In the genomic region with DNA sequence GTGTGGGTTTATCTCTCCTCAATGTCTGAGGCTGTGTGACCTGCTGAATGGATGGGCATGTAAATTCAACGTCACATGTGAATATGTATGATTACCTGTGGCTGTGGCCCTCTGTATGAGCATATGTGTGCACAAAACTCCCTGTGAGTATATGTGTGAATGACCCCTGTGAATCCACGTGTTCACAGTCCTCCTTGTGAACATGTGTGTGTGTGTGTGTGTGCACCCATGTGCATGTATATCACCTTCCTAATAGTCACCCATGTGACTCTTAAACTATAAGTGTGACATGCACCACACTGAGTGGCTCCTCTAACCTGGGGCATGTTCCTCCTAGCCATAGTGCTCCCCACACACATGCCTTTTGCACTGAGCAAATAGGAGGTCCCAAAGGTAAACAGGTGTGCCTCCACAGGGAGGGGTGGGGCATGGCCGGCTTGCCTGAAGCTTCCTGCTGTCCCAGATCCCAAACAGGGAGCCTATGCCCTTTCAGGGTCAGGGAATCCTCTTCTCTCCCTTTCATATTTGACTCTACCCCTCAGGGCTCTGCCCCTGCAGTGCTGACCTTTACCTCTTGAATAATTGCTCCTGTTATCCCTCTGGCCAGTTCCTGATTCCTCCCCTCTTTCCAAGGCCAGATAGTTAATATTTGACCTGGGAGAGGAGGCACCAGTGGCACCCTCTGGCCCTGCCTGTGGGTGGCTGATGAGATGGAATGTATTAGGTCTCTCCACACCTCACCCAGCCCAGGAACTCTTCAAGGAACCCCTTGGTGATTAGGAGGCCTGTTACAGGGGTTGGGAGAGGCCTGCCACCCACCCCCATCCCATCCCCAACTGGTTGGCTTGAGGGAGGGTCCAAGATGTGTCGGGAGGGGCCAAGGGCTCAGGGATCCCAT, we compare ENCODE assay signal across 1 cellular context.
TF ChIP-seq lines count a peak whose summit lies in the region.

No MANE protein-coding gene starts in this region.

TF ChIP-seq in HepG2, 621 proteins besides CTCF, POLR2A, EP300 and RAD21 (continued from another document and continues in another):
- TF ChIP-seq, protein P1, sequence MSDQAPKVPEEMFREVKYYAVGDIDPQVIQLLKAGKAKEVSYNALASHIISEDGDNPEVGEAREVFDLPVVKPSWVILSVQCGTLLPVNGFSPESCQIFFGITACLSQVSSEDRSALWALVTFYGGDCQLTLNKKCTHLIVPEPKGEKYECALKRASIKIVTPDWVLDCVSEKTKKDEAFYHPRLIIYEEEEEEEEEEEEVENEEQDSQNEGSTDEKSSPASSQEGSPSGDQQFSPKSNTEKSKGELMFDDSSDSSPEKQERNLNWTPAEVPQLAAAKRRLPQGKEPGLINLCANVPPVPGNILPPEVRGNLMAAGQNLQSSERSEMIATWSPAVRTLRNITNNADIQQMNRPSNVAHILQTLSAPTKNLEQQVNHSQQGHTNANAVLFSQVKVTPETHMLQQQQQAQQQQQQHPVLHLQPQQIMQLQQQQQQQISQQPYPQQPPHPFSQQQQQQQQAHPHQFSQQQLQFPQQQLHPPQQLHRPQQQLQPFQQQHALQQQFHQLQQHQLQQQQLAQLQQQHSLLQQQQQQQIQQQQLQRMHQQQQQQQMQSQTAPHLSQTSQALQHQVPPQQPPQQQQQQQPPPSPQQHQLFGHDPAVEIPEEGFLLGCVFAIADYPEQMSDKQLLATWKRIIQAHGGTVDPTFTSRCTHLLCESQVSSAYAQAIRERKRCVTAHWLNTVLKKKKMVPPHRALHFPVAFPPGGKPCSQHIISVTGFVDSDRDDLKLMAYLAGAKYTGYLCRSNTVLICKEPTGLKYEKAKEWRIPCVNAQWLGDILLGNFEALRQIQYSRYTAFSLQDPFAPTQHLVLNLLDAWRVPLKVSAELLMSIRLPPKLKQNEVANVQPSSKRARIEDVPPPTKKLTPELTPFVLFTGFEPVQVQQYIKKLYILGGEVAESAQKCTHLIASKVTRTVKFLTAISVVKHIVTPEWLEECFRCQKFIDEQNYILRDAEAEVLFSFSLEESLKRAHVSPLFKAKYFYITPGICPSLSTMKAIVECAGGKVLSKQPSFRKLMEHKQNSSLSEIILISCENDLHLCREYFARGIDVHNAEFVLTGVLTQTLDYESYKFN (CRISPR knock-in tag; conservative IDR thresholded peaks at IDR 0.05): peak; percentile 99
- no peak for TF ChIP-seq ZNF33B (CRISPR knock-in tag; IDR thresholded peaks at IDR 0.05)
- no peak for TF ChIP-seq ATF5 (CRISPR knock-in tag; IDR thresholded peaks at IDR 0.05; ENCODE audit: low read depth)
- TF ChIP-seq ZBTB43 (CRISPR knock-in tag; conservative IDR thresholded peaks at IDR 0.05): peak; percentile 100
- peak; percentile 93 for TF ChIP-seq HDAC1 (CRISPR knock-in tag; IDR thresholded peaks at IDR 0.05)
- peak; percentile 80; the same call in 1 of the 2 replicates for TF ChIP-seq ZNF281 (CRISPR knock-in tag; IDR thresholded peaks at IDR 0.05; ENCODE audit: borderline replicate concordance)
- TF ChIP-seq ETV5 (CRISPR knock-in tag; IDR thresholded peaks at IDR 0.05; ENCODE audit: borderline replicate concordance): peak; percentile 95
- TF ChIP-seq ZNF335 (CRISPR knock-in tag; IDR thresholded peaks at IDR 0.05): 0 out of 2 replicates have a peak, but pooled peaks have one; percentile 37
- TF ChIP-seq, protein P2, sequence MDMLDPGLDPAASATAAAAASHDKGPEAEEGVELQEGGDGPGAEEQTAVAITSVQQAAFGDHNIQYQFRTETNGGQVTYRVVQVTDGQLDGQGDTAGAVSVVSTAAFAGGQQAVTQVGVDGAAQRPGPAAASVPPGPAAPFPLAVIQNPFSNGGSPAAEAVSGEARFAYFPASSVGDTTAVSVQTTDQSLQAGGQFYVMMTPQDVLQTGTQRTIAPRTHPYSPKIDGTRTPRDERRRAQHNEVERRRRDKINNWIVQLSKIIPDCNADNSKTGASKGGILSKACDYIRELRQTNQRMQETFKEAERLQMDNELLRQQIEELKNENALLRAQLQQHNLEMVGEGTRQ (IDR thresholded peaks at IDR 0.05; ENCODE audit: low read depth, low read length): no peak
- TF ChIP-seq, protein P2 (CRISPR knock-in tag; IDR thresholded peaks at IDR 0.05; ENCODE audit: borderline replicate concordance): peak; percentile 19; the same call in 1 of the 2 replicates
- peak; percentile 88 for TF ChIP-seq RCOR2 (CRISPR knock-in tag; IDR thresholded peaks at IDR 0.05)
- TF ChIP-seq FOXA3 (CRISPR knock-in tag; IDR thresholded peaks at IDR 0.05): peak; percentile 98
- TF ChIP-seq, protein P3, sequence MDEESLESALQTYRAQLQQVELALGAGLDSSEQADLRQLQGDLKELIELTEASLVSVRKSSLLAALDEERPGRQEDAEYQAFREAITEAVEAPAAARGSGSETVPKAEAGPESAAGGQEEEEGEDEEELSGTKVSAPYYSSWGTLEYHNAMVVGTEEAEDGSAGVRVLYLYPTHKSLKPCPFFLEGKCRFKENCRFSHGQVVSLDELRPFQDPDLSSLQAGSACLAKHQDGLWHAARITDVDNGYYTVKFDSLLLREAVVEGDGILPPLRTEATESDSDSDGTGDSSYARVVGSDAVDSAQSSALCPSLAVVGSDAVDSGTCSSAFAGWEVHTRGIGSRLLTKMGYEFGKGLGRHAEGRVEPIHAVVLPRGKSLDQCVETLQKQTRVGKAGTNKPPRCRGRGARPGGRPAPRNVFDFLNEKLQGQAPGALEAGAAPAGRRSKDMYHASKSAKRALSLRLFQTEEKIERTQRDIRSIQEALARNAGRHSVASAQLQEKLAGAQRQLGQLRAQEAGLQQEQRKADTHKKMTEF (CRISPR knock-in tag; IDR thresholded peaks at IDR 0.05): peak; percentile 97
- TF ChIP-seq ZNF557 (CRISPR knock-in tag; IDR thresholded peaks at IDR 0.05): no peak
- TF ChIP-seq SSRP1 (CRISPR knock-in tag; IDR thresholded peaks at IDR 0.05): peak; percentile 77; the same call in 1 of the 2 replicates
- TF ChIP-seq ATF6 (CRISPR knock-in tag; conservative IDR thresholded peaks at IDR 0.05): no peak
- TF ChIP-seq GTF3A (CRISPR knock-in tag; conservative IDR thresholded peaks at IDR 0.05): no peak
- no peak for TF ChIP-seq SMYD3 (CRISPR knock-in tag; IDR thresholded peaks at IDR 0.05)
- TF ChIP-seq SMAD3 (CRISPR knock-in tag; IDR thresholded peaks at IDR 0.05): no peak; the same call in 1 of the 2 replicates
- no peak for TF ChIP-seq ZNF367 (CRISPR knock-in tag; IDR thresholded peaks at IDR 0.05; ENCODE audit: borderline replicate concordance)
- TF ChIP-seq KDM4B (CRISPR knock-in tag; IDR thresholded peaks at IDR 0.05): peak; percentile 79; the same call in 1 of the 2 replicates
- no peak for TF ChIP-seq CCAR2 (optimal IDR thresholded peaks at IDR 0.05; ENCODE audit: low read depth, low read length)
- TF ChIP-seq NFKB2 (CRISPR knock-in tag; IDR thresholded peaks at IDR 0.05; ENCODE audit: borderline replicate concordance): peak; percentile 53; the same call in 1 of the 2 replicates
- TF ChIP-seq PHF21A (CRISPR knock-in tag; IDR thresholded peaks at IDR 0.05): peak; percentile 100
- no peak for TF ChIP-seq TBL1XR1 (IDR thresholded peaks at IDR 0.05; ENCODE audit: borderline replicate concordance, low read length, partially characterized antibody)
- TF ChIP-seq ZNF549 (CRISPR knock-in tag; IDR thresholded peaks at IDR 0.05): no peak
- TF ChIP-seq, protein P4, sequence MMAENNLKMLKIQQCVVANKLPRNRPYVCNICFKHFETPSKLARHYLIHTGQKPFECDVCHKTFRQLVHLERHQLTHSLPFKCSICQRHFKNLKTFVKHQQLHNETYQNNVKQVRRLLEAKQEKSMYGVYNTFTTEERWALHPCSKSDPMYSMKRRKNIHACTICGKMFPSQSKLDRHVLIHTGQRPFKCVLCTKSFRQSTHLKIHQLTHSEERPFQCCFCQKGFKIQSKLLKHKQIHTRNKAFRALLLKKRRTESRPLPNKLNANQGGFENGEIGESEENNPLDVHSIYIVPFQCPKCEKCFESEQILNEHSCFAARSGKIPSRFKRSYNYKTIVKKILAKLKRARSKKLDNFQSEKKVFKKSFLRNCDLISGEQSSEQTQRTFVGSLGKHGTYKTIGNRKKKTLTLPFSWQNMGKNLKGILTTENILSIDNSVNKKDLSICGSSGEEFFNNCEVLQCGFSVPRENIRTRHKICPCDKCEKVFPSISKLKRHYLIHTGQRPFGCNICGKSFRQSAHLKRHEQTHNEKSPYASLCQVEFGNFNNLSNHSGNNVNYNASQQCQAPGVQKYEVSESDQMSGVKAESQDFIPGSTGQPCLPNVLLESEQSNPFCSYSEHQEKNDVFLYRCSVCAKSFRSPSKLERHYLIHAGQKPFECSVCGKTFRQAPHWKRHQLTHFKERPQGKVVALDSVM (CRISPR knock-in tag; IDR thresholded peaks at IDR 0.05): 0 out of 2 replicates have a peak, but pooled peaks have one; percentile 57
- no peak; the same call in 1 of the 2 replicates for TF ChIP-seq PHF20 (CRISPR knock-in tag; IDR thresholded peaks at IDR 0.05)
- peak; percentile 91 for TF ChIP-seq ARNTL (CRISPR knock-in tag; IDR thresholded peaks at IDR 0.05)
- TF ChIP-seq ZNF790 (CRISPR knock-in tag; IDR thresholded peaks at IDR 0.05; ENCODE audit: borderline replicate concordance): no peak
- TF ChIP-seq ZNF891 (CRISPR knock-in tag; IDR thresholded peaks at IDR 0.05): peak; percentile 42; the same call in 1 of the 2 replicates
- no peak for TF ChIP-seq ZNF546 (CRISPR knock-in tag; conservative IDR thresholded peaks at IDR 0.05)
- no peak for TF ChIP-seq ZNF326 (CRISPR knock-in tag; IDR thresholded peaks at IDR 0.05; ENCODE audit: borderline replicate concordance)
- TF ChIP-seq DMAP1 (CRISPR knock-in tag; IDR thresholded peaks at IDR 0.05): peak; percentile 84
- TF ChIP-seq, protein P5, sequence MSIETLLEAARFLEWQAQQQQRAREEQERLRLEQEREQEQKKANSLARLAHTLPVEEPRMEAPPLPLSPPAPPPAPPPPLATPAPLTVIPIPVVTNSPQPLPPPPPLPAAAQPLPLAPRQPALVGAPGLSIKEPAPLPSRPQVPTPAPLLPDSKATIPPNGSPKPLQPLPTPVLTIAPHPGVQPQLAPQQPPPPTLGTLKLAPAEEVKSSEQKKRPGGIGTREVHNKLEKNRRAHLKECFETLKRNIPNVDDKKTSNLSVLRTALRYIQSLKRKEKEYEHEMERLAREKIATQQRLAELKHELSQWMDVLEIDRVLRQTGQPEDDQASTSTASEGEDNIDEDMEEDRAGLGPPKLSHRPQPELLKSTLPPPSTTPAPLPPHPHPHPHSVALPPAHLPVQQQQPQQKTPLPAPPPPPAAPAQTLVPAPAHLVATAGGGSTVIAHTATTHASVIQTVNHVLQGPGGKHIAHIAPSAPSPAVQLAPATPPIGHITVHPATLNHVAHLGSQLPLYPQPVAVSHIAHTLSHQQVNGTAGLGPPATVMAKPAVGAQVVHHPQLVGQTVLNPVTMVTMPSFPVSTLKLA (IDR thresholded peaks at IDR 0.05): peak; percentile 91
- TF ChIP-seq, protein P6, sequence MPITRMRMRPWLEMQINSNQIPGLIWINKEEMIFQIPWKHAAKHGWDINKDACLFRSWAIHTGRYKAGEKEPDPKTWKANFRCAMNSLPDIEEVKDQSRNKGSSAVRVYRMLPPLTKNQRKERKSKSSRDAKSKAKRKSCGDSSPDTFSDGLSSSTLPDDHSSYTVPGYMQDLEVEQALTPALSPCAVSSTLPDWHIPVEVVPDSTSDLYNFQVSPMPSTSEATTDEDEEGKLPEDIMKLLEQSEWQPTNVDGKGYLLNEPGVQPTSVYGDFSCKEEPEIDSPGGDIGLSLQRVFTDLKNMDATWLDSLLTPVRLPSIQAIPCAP (CRISPR knock-in tag; IDR thresholded peaks at IDR 0.05; ENCODE audit: low read depth): peak; percentile 12; the same call in 1 of the 2 replicates
